Comparison of ENCODE assay signal across 8 cellular contexts in genomic region chr11:43681543-43681942, GRCh38. TPM values are rescaled to one million over a fixed set of nuclear protein-coding genes. Genes with fewer than 3 reads are reported as not detected.
DNase-seq lines count a peak whose midpoint lies in the region; ATAC-seq and TF ChIP-seq lines count a peak whose summit lies in the region.

No MANE protein-coding gene starts in this region.

- H3K36me3 Mint-ChIP-seq in activated naive CD8-positive, alpha-beta T cell treated with anti-CD3 and anti-CD28 coated beads, Interleukin-2, amount 50 U/mL, for 24 hours (ENCODE audit: low read depth), result peaks cover 44% of the 10 kb centered on the region

- H3K27ac ChIP-seq in tibial artery, result peak overlapping the region; percentile 77 to 92

- peaks cover 8% of the 10 kb centered on the region for H3K27me3 Mint-ChIP-seq in activated naive CD8-positive, alpha-beta T cell treated with anti-CD3 and anti-CD28 coated beads, Interleukin-2, amount 50 U/mL, for 24 hours

- DNase-seq in DMS79 treated with DMSO at 0.1 percent for 48 hours (lab: John Stamatoyannopoulos, UW) (peak; percentile 63), LNCaP clone FGC (ENCODE audit: low read depth) (no peak), kidney epithelial cell (ENCODE audit: low read depth) (no peak), tibial artery (no peak), iPS-NIHi7 (ENCODE audit: extremely low spot score) (no peak), sciatic nerve (ENCODE audit: low spot score) (no peak)
- DNase-seq in activated naive CD8-positive, alpha-beta T cell treated with anti-CD3 and anti-CD28 coated beads, Interleukin-2, amount 50 U/mL, for 24 hours, result no peak
- no peak for DNase-seq in stimulated activated CD4-positive, alpha-beta T cell treated with anti-CD3 and anti-CD28 coated beads, Interleukin-4, amount 100 ng/mL, for 1 hour

- intact Hi-C loops in tibial artery (cut with DNase I; ENCODE audit: low total_unique reads), result loop anchor here (5.0 kb wide), 1 partner anchor 34 kb away; no protein-coding TSS in a partner anchor
- intact Hi-C loops in sciatic nerve (cut with DNase I), result no loop called here

- H3K4me3 ChIP-seq in LNCaP clone FGC (ENCODE audit: low read depth, low read length) (peak overlapping the region; percentile 62), kidney epithelial cell (ENCODE audit: low read depth, low read length) (peak overlapping the region; percentile 92), tibial artery (peak overlapping the region; percentile 67 to 85)

- H3K27ac Mint-ChIP-seq in activated naive CD8-positive, alpha-beta T cell treated with anti-CD3 and anti-CD28 coated beads, Interleukin-2, amount 50 U/mL, for 24 hours, result peak overlapping the region; percentile 94

- H3K9me3 Mint-ChIP-seq in activated naive CD8-positive, alpha-beta T cell treated with anti-CD3 and anti-CD28 coated beads, Interleukin-2, amount 50 U/mL, for 24 hours, result peaks cover 14% of the 10 kb centered on the region

- ATAC-seq in activated naive CD8-positive, alpha-beta T cell treated with anti-CD3 and anti-CD28 coated beads, Interleukin-2, amount 50 U/mL, for 24 hours, result no peak
- ATAC-seq in sciatic nerve, result no peak

- peaks cover 0 to 42% (median 14%) of the 10 kb centered on the region in 4 donors for H3K4me1 ChIP-seq in tibial artery

- H3K36me3 ChIP-seq in kidney epithelial cell (ENCODE audit: control insufficient read depth, insufficient read depth, low read length) (no peaks in the 10 kb centered on the region), tibial artery (no peaks in the 10 kb centered on the region)

- H3K4me3 Mint-ChIP-seq in activated naive CD8-positive, alpha-beta T cell treated with anti-CD3 and anti-CD28 coated beads, Interleukin-2, amount 50 U/mL, for 24 hours, result peak overlapping the region; percentile 93

- H3K4me1 Mint-ChIP-seq in activated naive CD8-positive, alpha-beta T cell treated with anti-CD3 and anti-CD28 coated beads, Interleukin-2, amount 50 U/mL, for 24 hours, result peaks cover 40% of the 10 kb centered on the region

- H3K9me3 ChIP-seq in tibial artery, result no peaks in the 10 kb centered on the region

- TF ChIP-seq CTCF in LNCaP clone FGC (IDR thresholded peaks at IDR 0.05; ENCODE audit: control insufficient read depth, extremely low read depth, insufficient read depth) (no peak), kidney epithelial cell (IDR thresholded peaks at IDR 0.05; ENCODE audit: insufficient read depth, low read length, poor library complexity, severe bottlenecking) (no peak), tibial artery (IDR thresholded peaks at IDR 0.05) (no peak)

- no peaks in the 10 kb centered on the region for H3K27me3 ChIP-seq in kidney epithelial cell (ENCODE audit: control insufficient read depth, insufficient read depth, low read length)
- no peaks in the 10 kb centered on the region for H3K27me3 ChIP-seq in tibial artery

RNA-seq across cellular contexts. Expression of gene HSD17B12, which starts 1.0 kb away (rescaled TPM):
- total RNA-seq in kidney epithelial cell, result 77.0 and 84.7 TPM in 2 replicates
- total RNA-seq in sciatic nerve, result 102 TPM
